Comparison of ENCODE assay signal across 10 cellular contexts in the genomic region with DNA sequence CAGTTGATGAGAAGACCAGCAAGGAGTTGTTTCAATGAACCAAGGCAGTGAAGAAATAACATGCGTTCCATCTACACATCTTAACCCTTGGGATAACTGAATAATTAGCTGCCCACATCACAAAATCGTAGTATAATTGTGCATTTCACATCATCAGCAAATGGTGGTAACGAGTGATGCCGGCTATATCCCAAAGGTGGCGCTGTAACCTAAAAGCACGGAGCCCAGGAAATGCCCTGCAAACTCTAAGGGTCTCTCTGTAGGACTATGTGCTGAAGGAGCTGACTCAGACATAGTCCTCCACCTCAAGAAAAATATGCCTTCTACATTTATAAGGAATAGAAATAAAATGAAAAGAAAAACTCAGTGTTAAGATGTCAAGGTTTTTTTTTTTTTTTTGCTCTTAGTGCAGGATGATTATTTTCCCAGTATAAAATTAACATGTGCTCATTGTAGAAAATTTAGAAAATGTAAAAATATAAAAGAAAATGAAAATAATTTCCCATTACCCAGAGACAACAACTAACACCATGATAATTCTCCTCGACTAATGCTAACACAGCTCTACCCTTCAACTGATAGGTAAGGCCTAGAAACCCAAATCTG. TPM values are rescaled to one million over a fixed set of nuclear protein-coding genes. Genes with fewer than 3 reads are reported as not detected.
DNase-seq lines count a peak whose midpoint lies in the region; ATAC-seq and TF ChIP-seq lines count a peak whose summit lies in the region.
"Had no signal": no experiment of that assay in that cellular context is flagged by ENCODE, and none has a peak within 500 bp of the region (broad histone marks: within the 10 kb centered on the region; RNA-seq: fewer than 3 reads in every experiment).

No MANE protein-coding gene starts in this region.

- BruUV-seq in IMR-90 (replicated peaks; lab: Mats Ljungman, UMichigan), result no TSS peak

- no peaks in the 10 kb centered on the region for H3K27me3 Mint-ChIP-seq in activated naive CD8-positive, alpha-beta T cell treated with anti-CD3 and anti-CD28 coated beads, Interleukin-2, amount 50 U/mL, for 24 hours
- H3K27me3 Mint-ChIP-seq in activated T-helper 1 cell treated with anti-CD3 and anti-CD28 coated beads, Interleukin-12 subunit alpha, Interleukin-12 subunit beta, Interleukin-2, Interleukin-4 antibody, amounts not matched to agents 30 ng/mL and 10 ng/mL and 1 ng/mL, durations not matched to agents 14 hours and 24 hours and 36 hours (ENCODE audit: insufficient read depth), result no peaks in the 10 kb centered on the region

- H2AFZ ChIP-seq in IMR-90 (replicated peaks; ENCODE audit: low read length, poor library complexity), result no peak overlapping the region

- H4K8ac ChIP-seq in IMR-90 (ENCODE audit: low read depth in 2 of 2, low read length in 2 of 2), result no peak overlapping the region

- CTCF ChIA-PET in IMR-90 (lab: Yijun Ruan, JAX), result interaction anchor here (0.6 to 1.2 kb wide), 3 partner anchors 13 to 128 kb away, joined by 3 to 4 read pairs (median 3); no protein-coding TSS in a partner anchor

- H3K56ac ChIP-seq in IMR-90 (ENCODE audit: extremely low read depth, insufficient read depth, low read length), result no peak overlapping the region

- H3K9me3 ChIP-seq in IMR-90 (ENCODE audit: control insufficient read depth, insufficient read depth, low read length) (no peaks in the 10 kb centered on the region), right lobe of liver (no peaks in the 10 kb centered on the region)

- POLR2A ChIA-PET in IMR-90 (lab: Charles Lee; ENCODE audit: unreplicated experiment), result no interaction called here

- ATAC-seq in GM19467 (IDR thresholded peaks at IDR 0.05; ENCODE audit: unreplicated experiment) (peak; percentile 60), IMR-90 (ENCODE audit: low read depth) (peak; percentile 51; the same call in 1 of the 2 replicates), right lobe of liver (peak; percentile 39 to 76 (median 50))
- ATAC-seq in activated naive CD8-positive, alpha-beta T cell treated with anti-CD3 and anti-CD28 coated beads, Interleukin-2, amount 50 U/mL, for 24 hours, result no peak

- no peak overlapping the region for H3K27ac Mint-ChIP-seq in activated naive CD8-positive, alpha-beta T cell treated with anti-CD3 and anti-CD28 coated beads, Interleukin-2, amount 50 U/mL, for 24 hours
- H3K27ac Mint-ChIP-seq in activated T-helper 1 cell treated with anti-CD3 and anti-CD28 coated beads, Interleukin-12 subunit alpha, Interleukin-12 subunit beta, Interleukin-2, Interleukin-4 antibody, amounts not matched to agents 30 ng/mL and 10 ng/mL and 1 ng/mL, durations not matched to agents 14 hours and 24 hours and 36 hours, result no peak overlapping the region
- H3K27ac Mint-ChIP-seq: naive B cell had no signal

- H3K9me1 ChIP-seq in IMR-90 (ENCODE audit: insufficient read depth, low read length), result no peaks in the 10 kb centered on the region

- no peak for TF ChIP-seq POLR2A in IMR-90 (IDR thresholded peaks at IDR 0.05; ENCODE audit: low read depth, low read length)
- no peak for TF ChIP-seq POLR2A in right lobe of liver (IDR thresholded peaks at IDR 0.05)

- H4K91ac ChIP-seq in IMR-90 (ENCODE audit: insufficient read depth, low read depth, low read length), result no peak overlapping the region

- no peak overlapping the region for H2BK20ac ChIP-seq in IMR-90 (ENCODE audit: low read depth, low read length)

- H2BK15ac ChIP-seq in IMR-90 (ENCODE audit: low read depth, low read length), result no peak overlapping the region

- no peak overlapping the region for H3K4me3 Mint-ChIP-seq in activated naive CD8-positive, alpha-beta T cell treated with anti-CD3 and anti-CD28 coated beads, Interleukin-2, amount 50 U/mL, for 24 hours
- H3K4me3 Mint-ChIP-seq in activated T-helper 1 cell treated with anti-CD3 and anti-CD28 coated beads, Interleukin-12 subunit alpha, Interleukin-12 subunit beta, Interleukin-2, Interleukin-4 antibody, amounts not matched to agents 30 ng/mL and 10 ng/mL and 1 ng/mL, durations not matched to agents 14 hours and 24 hours and 36 hours, result no peak overlapping the region
- H3K4me3 Mint-ChIP-seq: naive B cell had no signal

- H3K14ac ChIP-seq in IMR-90 (replicated peaks; ENCODE audit: low read depth, low read length), result no peak overlapping the region

- H4K20me1 ChIP-seq in IMR-90 (ENCODE audit: insufficient read depth, low read length), result no peaks in the 10 kb centered on the region

- H3K4me3 ChIP-seq in IMR-90 (ENCODE audit: insufficient read depth, low read depth, low read length) (no peak overlapping the region), right lobe of liver (no peak overlapping the region)

- peak; percentile 57 for TF ChIP-seq RAD21 in IMR-90 (IDR thresholded peaks at IDR 0.05; ENCODE audit: low read length)

- H3K4me1 ChIP-seq in IMR-90 (ENCODE audit: control insufficient read depth, insufficient read depth, low read length), result no peaks in the 10 kb centered on the region
- no peaks in the 10 kb centered on the region for H3K4me1 ChIP-seq in right lobe of liver

- H3K9me3 Mint-ChIP-seq in activated naive CD8-positive, alpha-beta T cell treated with anti-CD3 and anti-CD28 coated beads, Interleukin-2, amount 50 U/mL, for 24 hours, result no peaks in the 10 kb centered on the region
- H3K9me3 Mint-ChIP-seq in activated T-helper 1 cell treated with anti-CD3 and anti-CD28 coated beads, Interleukin-12 subunit alpha, Interleukin-12 subunit beta, Interleukin-2, Interleukin-4 antibody, amounts not matched to agents 30 ng/mL and 10 ng/mL and 1 ng/mL, durations not matched to agents 14 hours and 24 hours and 36 hours, result no peaks in the 10 kb centered on the region

- H3K27me3 ChIP-seq in IMR-90 (ENCODE audit: control insufficient read depth, insufficient read depth, low read length), result no peaks in the 10 kb centered on the region
- no peaks in the 10 kb centered on the region for H3K27me3 ChIP-seq in right lobe of liver

- no peak overlapping the region for H3K9ac ChIP-seq in IMR-90 (ENCODE audit: low read depth, low read length)

- H2BK120ac ChIP-seq in IMR-90 (ENCODE audit: low read depth, low read length), result no peak overlapping the region

- no peak overlapping the region for H3K4me2 ChIP-seq in IMR-90 (ENCODE audit: low read depth, low read length)

- H2AK5ac ChIP-seq in IMR-90 (ENCODE audit: low read depth, low read length), result no peak overlapping the region

- H3K36me3 ChIP-seq in IMR-90 (ENCODE audit: control insufficient read depth, insufficient read depth, low read length), result no peaks in the 10 kb centered on the region
- no peaks in the 10 kb centered on the region for H3K36me3 ChIP-seq in right lobe of liver

- no peak overlapping the region for H3K23ac ChIP-seq in IMR-90 (ENCODE audit: low read depth, low read length)

- no peak overlapping the region for H3K27ac ChIP-seq in IMR-90 (ENCODE audit: insufficient read depth, low read length)
- H3K27ac ChIP-seq in right lobe of liver, result no peak overlapping the region

- no peak overlapping the region for H2BK5ac ChIP-seq in IMR-90 (ENCODE audit: low read depth, low read length, poor library complexity, severe bottlenecking)

- no peak overlapping the region for H3K4ac ChIP-seq in IMR-90 (ENCODE audit: low read depth, low read length)

- intact Hi-C loops in IMR-90 (cut with micrococcal nuclease), result loop anchor here (2.0 to 10.0 kb wide), 4 partner anchors 83 to 400 kb away; no protein-coding TSS in a partner anchor
- intact Hi-C loops in right lobe of liver (cut with DNase I), result no loop called here
- intact Hi-C loops in activated T-helper 1 cell treated with anti-CD3 and anti-CD28 coated beads, Interleukin-12 subunit alpha, Interleukin-12 subunit beta, Interleukin-2, Interleukin-4 antibody, amounts not matched to agents 30 ng/mL and 10 ng/mL and 1 ng/mL, durations not matched to agents 14 hours and 24 hours and 36 hours (cut with micrococcal nuclease), result no loop called here

- H3K36me3 Mint-ChIP-seq in activated naive CD8-positive, alpha-beta T cell treated with anti-CD3 and anti-CD28 coated beads, Interleukin-2, amount 50 U/mL, for 24 hours (ENCODE audit: low read depth), result no peaks in the 10 kb centered on the region
- H3K36me3 Mint-ChIP-seq in activated T-helper 1 cell treated with anti-CD3 and anti-CD28 coated beads, Interleukin-12 subunit alpha, Interleukin-12 subunit beta, Interleukin-2, Interleukin-4 antibody, amounts not matched to agents 30 ng/mL and 10 ng/mL and 1 ng/mL, durations not matched to agents 14 hours and 24 hours and 36 hours (ENCODE audit: low read depth), result no peaks in the 10 kb centered on the region
- H3K36me3 Mint-ChIP-seq: naive B cell had no signal

- H3K18ac ChIP-seq in IMR-90 (ENCODE audit: low read depth, low read length), result no peak overlapping the region

- no peaks in the 10 kb centered on the region for H3K79me1 ChIP-seq in IMR-90 (ENCODE audit: low read depth in 1 of 2, low read length in 2 of 2)

- TF ChIP-seq CTCF in IMR-90 (conservative IDR thresholded peaks at IDR 0.05; ENCODE audit: low read depth, low read length) (peak; percentile 43), right lobe of liver (IDR thresholded peaks at IDR 0.05) (peak; percentile 58 to 63 (median 59))

- no peak overlapping the region for H4K5ac ChIP-seq in IMR-90 (ENCODE audit: low read depth, low read length)

- peak; percentile 52 for DNase-seq in GDM1 (lab: John Stamatoyannopoulos, UW)
- peak; percentile 20 for DNase-seq in IMR-90
- DNase-seq in activated naive CD8-positive, alpha-beta T cell treated with anti-CD3 and anti-CD28 coated beads, Interleukin-2, amount 50 U/mL, for 24 hours, result peak; percentile 8
- DNase-seq in right lobe of liver, result no peak
- no peak for DNase-seq in activated CD8-positive, alpha-beta memory T cell treated with anti-CD3 and anti-CD28 coated beads, Interleukin-2, amount 50 U/mL, for 48 hours
- no peak for DNase-seq in activated T-helper 1 cell treated with anti-CD3 and anti-CD28 coated beads, Interleukin-12 subunit alpha, Interleukin-12 subunit beta, Interleukin-2, Interleukin-4 antibody, amounts not matched to agents 30 ng/mL and 10 ng/mL and 1 ng/mL, durations not matched to agents 14 hours and 24 hours and 36 hours (ENCODE audit: low spot score)
- no peak for DNase-seq in mucosa of gallbladder (ENCODE audit: low spot score)
- DNase-seq: naive B cell had no signal

- no peak overlapping the region for H2AK9ac ChIP-seq in IMR-90 (replicated peaks; ENCODE audit: low read depth, low read length, poor library complexity)

- dilution Hi-C loops in IMR-90 (cut with HindIII; ENCODE audit: low sequenced_read_pairs, unreplicated experiment), result no loop called here

- in situ Hi-C loops in IMR-90 (cut with MboI; ENCODE audit: low sequenced_read_pairs), result no loop called here

- no CpG with 5 or more reads among the region's 7 CpGs for WGBS in IMR-90 (ENCODE audit: extremely low coverage in 2 of 2, insufficient read length in 1 of 2), 2 experiments
- WGBS in right lobe of liver (ENCODE audit: insufficient coverage, low coverage, low lambda C conversion rate, missing lambda C conversion rate), result 23% methylated on average over 7 of the region's 7 CpGs

- H3K4me1 Mint-ChIP-seq in activated naive CD8-positive, alpha-beta T cell treated with anti-CD3 and anti-CD28 coated beads, Interleukin-2, amount 50 U/mL, for 24 hours, result no peaks in the 10 kb centered on the region
- no peaks in the 10 kb centered on the region for H3K4me1 Mint-ChIP-seq in activated T-helper 1 cell treated with anti-CD3 and anti-CD28 coated beads, Interleukin-12 subunit alpha, Interleukin-12 subunit beta, Interleukin-2, Interleukin-4 antibody, amounts not matched to agents 30 ng/mL and 10 ng/mL and 1 ng/mL, durations not matched to agents 14 hours and 24 hours and 36 hours (ENCODE audit: low read depth)
- H3K4me1 Mint-ChIP-seq: naive B cell had no signal

RNA-seq across cellular contexts. Expression of a gene that starts 23.1 kb away (rescaled TPM):
- total RNA-seq in IMR-90 (2012; rRNA removed), result not detected in 2 replicates
- not detected in 2 replicates for polyA plus RNA-seq in IMR-90 (2012; rRNA removed)
- not detected in 2 replicates for polyA plus RNA-seq in IMR-90 (2012; cell fraction: cytosol; rRNA removed)
- not detected in 2 replicates for polyA plus RNA-seq in IMR-90 (2012; cell fraction: nucleus; rRNA removed; ENCODE audit: low replicate concordance)
- total RNA-seq in right lobe of liver, result under 1 TPM in 1 of 6 experiments, not detected in 5; 0.09 TPM
- total RNA-seq in activated T-helper 1 cell treated with anti-CD3 and anti-CD28 coated beads, Interleukin-12 subunit alpha, Interleukin-12 subunit beta, Interleukin-2, Interleukin-4 antibody, amounts not matched to agents 30 ng/mL and 10 ng/mL and 1 ng/mL, durations not matched to agents 14 hours and 24 hours and 36 hours, result not detected in 2 replicates
- total RNA-seq in mucosa of gallbladder, result 0.06 TPM
- total RNA-seq: T-helper 2 cell treated with Interferon-gamma antibody and Interleukin-4, amounts not matched to agents 100 ng/mL and 5 ng/mL, for 36 hours had no signal

RNA-seq across cellular contexts. Expression of a gene that starts 47.9 kb away (rescaled TPM):
- not detected in 2 replicates for total RNA-seq in IMR-90 (2012; rRNA removed)
- not detected in 2 replicates for polyA plus RNA-seq in IMR-90 (2012; rRNA removed)
- polyA plus RNA-seq in IMR-90 (2012; cell fraction: cytosol; rRNA removed), result not detected in 2 replicates
- not detected in 2 replicates for polyA plus RNA-seq in IMR-90 (2012; cell fraction: nucleus; rRNA removed; ENCODE audit: low replicate concordance)
- total RNA-seq in right lobe of liver, result not detected
- total RNA-seq in activated T-helper 1 cell treated with anti-CD3 and anti-CD28 coated beads, Interleukin-12 subunit alpha, Interleukin-12 subunit beta, Interleukin-2, Interleukin-4 antibody, amounts not matched to agents 30 ng/mL and 10 ng/mL and 1 ng/mL, durations not matched to agents 14 hours and 24 hours and 36 hours, result not detected in 2 replicates
- not detected for total RNA-seq in mucosa of gallbladder
- total RNA-seq: T-helper 2 cell treated with Interferon-gamma antibody and Interleukin-4, amounts not matched to agents 100 ng/mL and 5 ng/mL, for 36 hours had no signal

Comparison
In these comparisons a context has a peak if more than half of its experiments do, and no peak if none do; other contexts are left out.
1. DNase-seq: peak in GDM1 (single experiment), IMR-90 (single experiment) and activated naive CD8-positive, alpha-beta T cell treated with anti-CD3 and anti-CD28 coated beads, Interleukin-2, amount 50 U/mL, for 24 hours (single experiment); none in right lobe of liver (0 of 3), activated CD8-positive, alpha-beta memory T cell treated with anti-CD3 and anti-CD28 coated beads, Interleukin-2, amount 50 U/mL, for 48 hours (single experiment), activated T-helper 1 cell treated with anti-CD3 and anti-CD28 coated beads, Interleukin-12 subunit alpha, Interleukin-12 subunit beta, Interleukin-2, Interleukin-4 antibody, amounts not matched to agents 30 ng/mL and 10 ng/mL and 1 ng/mL, durations not matched to agents 14 hours and 24 hours and 36 hours (single experiment) and mucosa of gallbladder (single experiment).